In the genomic region with DNA sequence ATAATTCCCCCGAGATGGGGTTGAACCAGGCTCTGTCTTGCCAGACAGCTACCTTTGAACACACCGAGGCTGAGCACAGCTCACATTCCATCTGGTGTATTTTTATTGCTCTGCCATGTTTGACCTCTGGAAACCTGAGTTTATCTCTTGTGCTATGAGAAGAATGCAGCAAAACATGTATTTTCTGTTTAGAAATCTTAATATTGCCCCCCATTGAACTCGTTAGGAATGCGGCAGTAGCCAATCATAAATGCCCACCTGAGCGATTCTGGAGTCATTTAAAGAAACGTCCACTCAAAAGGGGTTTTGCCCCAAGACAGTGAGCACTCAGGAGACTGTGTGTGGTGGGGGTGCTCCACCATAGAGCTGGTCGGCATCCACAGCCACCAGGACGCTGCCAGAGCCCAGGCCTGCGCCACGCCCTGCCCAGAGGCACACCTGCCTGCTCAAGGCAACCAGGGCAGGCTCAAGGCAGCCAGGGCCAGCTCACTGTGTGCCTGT, we compare ENCODE assay signal across 17 cellular contexts. TPM values are rescaled to one million over a fixed set of nuclear protein-coding genes. Genes with fewer than 3 reads are reported as not detected.
DNase-seq lines count a peak whose midpoint lies in the region; ATAC-seq and TF ChIP-seq lines count a peak whose summit lies in the region.
"Had no signal": no experiment of that assay in that cellular context is flagged by ENCODE, and none has a peak within 500 bp of the region (broad histone marks: within the 10 kb centered on the region; RNA-seq: fewer than 3 reads in every experiment).

No MANE protein-coding gene starts in this region.

- no peak overlapping the region for H3K9ac ChIP-seq in mesenchymal stem cell (ENCODE audit: low read length)

- no peak for TF ChIP-seq CTCF in BE2C (IDR thresholded peaks at IDR 0.05; ENCODE audit: low read depth, low read length)

- H4K8ac ChIP-seq in mesenchymal stem cell (ENCODE audit: low read length): no peak overlapping the region

- no peaks in the 10 kb centered on the region for H3K79me1 ChIP-seq in mesenchymal stem cell (replicated peaks; ENCODE audit: low read length, poor library complexity, severe bottlenecking)

- H2BK15ac ChIP-seq in mesenchymal stem cell (ENCODE audit: low read depth, poor library complexity, severe bottlenecking): no peak overlapping the region

- no peak overlapping the region for H3K23ac ChIP-seq in mesenchymal stem cell (ENCODE audit: low read length in 2 of 2)

- no peak overlapping the region for H2BK5ac ChIP-seq in mesenchymal stem cell (ENCODE audit: low read depth, low read length, poor library complexity, severe bottlenecking)

- H3K9me3 ChIP-seq in mesenchymal stem cell (ENCODE audit: control insufficient read depth, low read length) (no peaks in the 10 kb centered on the region), BE2C (no peaks in the 10 kb centered on the region)
- H3K9me3 ChIP-seq: transverse colon had no signal

- no peak overlapping the region for H3K4me3 Mint-ChIP-seq in activated naive CD8-positive, alpha-beta T cell treated with anti-CD3 and anti-CD28 coated beads for 36 hours

- no peak for ATAC-seq in HG03097 (IDR thresholded peaks at IDR 0.05; ENCODE audit: low FRiP score, unreplicated experiment)

- H3K27me3 Mint-ChIP-seq in activated naive CD8-positive, alpha-beta T cell treated with anti-CD3 and anti-CD28 coated beads for 36 hours: no peaks in the 10 kb centered on the region

- H3K9me3 Mint-ChIP-seq in activated naive CD8-positive, alpha-beta T cell treated with anti-CD3 and anti-CD28 coated beads for 36 hours: no peaks in the 10 kb centered on the region

- H4K91ac ChIP-seq in mesenchymal stem cell (ENCODE audit: low read length): peak overlapping the region; percentile 25

- no peaks in the 10 kb centered on the region for H3K36me3 ChIP-seq in mesenchymal stem cell (ENCODE audit: control insufficient read depth in 1 of 2, insufficient read depth in 2 of 2, low read depth in 1 of 2, low read length in 2 of 2)
- no peaks in the 10 kb centered on the region for H3K36me3 ChIP-seq in BE2C
- H3K36me3 ChIP-seq: transverse colon had no signal

- H3K4me1 ChIP-seq in mesenchymal stem cell (ENCODE audit: control insufficient read depth, insufficient read depth, low read depth, low read length): peaks cover 2% of the 10 kb centered on the region
- H3K4me1 ChIP-seq in BE2C: no peaks in the 10 kb centered on the region

- DNase-seq in activated CD8-positive, alpha-beta memory T cell treated with anti-CD3 and anti-CD28 coated beads for 24 hours: peak; percentile 55
- no peak for DNase-seq in activated CD8-positive, alpha-beta memory T cell treated with anti-CD3 and anti-CD28 coated beads, Interleukin-2, amount 50 U/mL, for 4 hours
- no peak for DNase-seq in activated naive CD8-positive, alpha-beta T cell treated with anti-CD3 and anti-CD28 coated beads for 36 hours
- DNase-seq in mesenchymal stem cell (no peak), ureter (ENCODE audit: low spot score) (peak; percentile 77), cardiac septum (ENCODE audit: low spot score) (no peak), BE2C (no peak)
- DNase-seq: ACHN, cerebellar nuclear complex, DMS79 treated with DMSO at 0.1 percent for 48 hours, NCI-H1417, NCI-H524, SHP77, small intestine, transverse colon had no signal

- H3K14ac ChIP-seq in mesenchymal stem cell (ENCODE audit: low read length in 2 of 2): peak overlapping the region in 1 of 2 experiments; percentile 9

- H3K18ac ChIP-seq in mesenchymal stem cell (ENCODE audit: low read depth in 1 of 2, low read length in 2 of 2): no peak overlapping the region

- peak overlapping the region; percentile 85 for H3K27ac Mint-ChIP-seq in activated naive CD8-positive, alpha-beta T cell treated with anti-CD3 and anti-CD28 coated beads for 36 hours

- no peak overlapping the region for H3K4me2 ChIP-seq in mesenchymal stem cell (ENCODE audit: low read length, poor library complexity, severe bottlenecking)

- no peak overlapping the region for H3K27ac ChIP-seq in mesenchymal stem cell (ENCODE audit: low read length, poor library complexity, severe bottlenecking)
- H3K27ac ChIP-seq: transverse colon had no signal

- H3K4me3 ChIP-seq in mesenchymal stem cell (ENCODE audit: insufficient read depth in 1 of 2, low read depth in 1 of 2, low read length in 2 of 2) (no peak overlapping the region), BE2C (ENCODE audit: low read depth, low read length) (no peak overlapping the region)
- H3K4me3 ChIP-seq: transverse colon had no signal

- H2AFZ ChIP-seq in mesenchymal stem cell (ENCODE audit: low read depth, low read length): no peak overlapping the region

- intact Hi-C loops in cardiac septum (cut with DNase I): no loop called here

- H2BK12ac ChIP-seq in mesenchymal stem cell (ENCODE audit: low read length in 2 of 2): no peak overlapping the region

- peaks cover 53% of the 10 kb centered on the region for H3K36me3 Mint-ChIP-seq in activated naive CD8-positive, alpha-beta T cell treated with anti-CD3 and anti-CD28 coated beads for 36 hours

- no peak overlapping the region for H3K4ac ChIP-seq in mesenchymal stem cell (ENCODE audit: low read depth in 1 of 2, low read length in 2 of 2)

- H3K27me3 ChIP-seq in mesenchymal stem cell (ENCODE audit: control insufficient read depth in 1 of 2, insufficient read depth in 1 of 2, low read length in 2 of 2) (peaks cover 0 to 22% of the 10 kb centered on the region in 2 experiments), BE2C (no peaks in the 10 kb centered on the region)
- H3K27me3 ChIP-seq: transverse colon had no signal

- H3K4me1 Mint-ChIP-seq in activated naive CD8-positive, alpha-beta T cell treated with anti-CD3 and anti-CD28 coated beads for 36 hours: peaks cover 78% of the 10 kb centered on the region

- 82% methylated on average over 10 of the region's 10 CpGs for WGBS in mesenchymal stem cell

- H2BK120ac ChIP-seq in mesenchymal stem cell (ENCODE audit: low read depth, low read length): no peak overlapping the region

- H2AK5ac ChIP-seq in mesenchymal stem cell (ENCODE audit: low read length, severe bottlenecking): no peak overlapping the region

RNA-seq across cellular contexts. Expression of a gene that starts 26.9 kb away (rescaled TPM):
- 10 to 100 TPM; 41.5 to 42.9 TPM for total RNA-seq in activated naive CD8-positive, alpha-beta T cell treated with anti-CD3 and anti-CD28 coated beads for 36 hours
- polyA plus RNA-seq in mesenchymal stem cell (2013, experiment 1 of 2): not detected
- polyA plus RNA-seq in mesenchymal stem cell (2013, experiment 2 of 2): not detected
- total RNA-seq in ureter (55.4 TPM), cardiac septum (2.6 TPM)
- polyA plus RNA-seq in BE2C (2012; ENCODE audit: insufficient read depth, insufficient read length, low read depth): 0.66 TPM
- total RNA-seq: H4 had no signal

Comparison
In these comparisons a context has a peak if more than half of its experiments do, and no peak if none do; other contexts are left out.
1. DNase-seq: peak in activated CD8-positive, alpha-beta memory T cell treated with anti-CD3 and anti-CD28 coated beads for 24 hours (single experiment) and ureter (single experiment); none in activated CD8-positive, alpha-beta memory T cell treated with anti-CD3 and anti-CD28 coated beads, Interleukin-2, amount 50 U/mL, for 4 hours (single experiment), activated naive CD8-positive, alpha-beta T cell treated with anti-CD3 and anti-CD28 coated beads for 36 hours (single experiment), mesenchymal stem cell (single experiment), cardiac septum (single experiment) and BE2C (single experiment).
2. RNA of a gene that starts 26.9 kb away (total RNA-seq): 55.4 TPM in ureter (single experiment) and 41.5 to 42.9 TPM in activated naive CD8-positive, alpha-beta T cell treated with anti-CD3 and anti-CD28 coated beads for 36 hours; 2.6 TPM in cardiac septum (single experiment); every median in the first group is over 10 times any median in the second.